Comparison of ENCODE assay signal across 21 cellular contexts in genomic region chr12:3613641-3614180, GRCh38.
"Had no signal": no experiment of that assay in that cellular context is flagged by ENCODE, and none has a peak within 500 bp of the region (broad histone marks: within the 10 kb centered on the region; RNA-seq: fewer than 3 reads in every experiment).

No MANE protein-coding gene starts in this region.

- H3K4me1 Mint-ChIP-seq: endodermal cell had no signal

- H3K36me3 ChIP-seq: colonic mucosa, gastrocnemius medialis, lower lobe of right lung, ovary, right lobe of liver, suprapubic skin had no signal

- H3K4me3 ChIP-seq: colonic mucosa, gastrocnemius medialis, lower lobe of right lung, ovary, right lobe of liver, suprapubic skin had no signal

- ATAC-seq: esophagus mucosa; left ventricle myocardium superior; naive thymus-derived CD8-positive, alpha-beta T cell; right lobe of liver; stimulated activated naive CD8-positive, alpha-beta T cell treated with anti-CD3 and anti-CD28 coated beads, Interleukin-15, amount 100 ng/mL, for 72 hours had no signal

- H3K4me1 ChIP-seq: colonic mucosa, lower lobe of right lung, right lobe of liver, suprapubic skin had no signal

- DNase-seq: caudate nucleus; colonic mucosa; effector CD8-positive, alpha-beta T cell; endodermal cell; foreskin fibroblast; gastrocnemius medialis; head of caudate nucleus; left ventricle myocardium superior; lower lobe of right lung; ovary; retina; right lobe of liver; stimulated activated naive CD4-positive, alpha-beta T cell; stimulated activated naive CD8-positive, alpha-beta T cell treated with anti-CD3 and anti-CD28 coated beads, Interleukin-15, amount 100 ng/mL, for 72 hours; trophoblast cell had no signal

- H3K27ac ChIP-seq: colonic mucosa, epithelial cell of prostate, gastrocnemius medialis, lower lobe of right lung, ovary, right lobe of liver, suprapubic skin had no signal

- H3K27me3 ChIP-seq: colonic mucosa, gastrocnemius medialis, ovary, right lobe of liver, suprapubic skin had no signal

- H3K9me3 Mint-ChIP-seq: endodermal cell had no signal

- H3K4me3 Mint-ChIP-seq: dendritic cell treated with granulocyte-macrophage colony-stimulating factor and Interleukin-4, amounts not matched to agents 40 ng/mL and 50 ng/mL, for 4 days; endodermal cell; naive thymus-derived CD8-positive, alpha-beta T cell; neural crest cell; stimulated activated naive CD8-positive, alpha-beta T cell treated with anti-CD3 and anti-CD28 coated beads, Interleukin-15, amount 100 ng/mL, for 72 hours had no signal

- H3K27me3 Mint-ChIP-seq: dendritic cell treated with granulocyte-macrophage colony-stimulating factor and Interleukin-4, amounts not matched to agents 40 ng/mL and 50 ng/mL, for 4 days; naive thymus-derived CD8-positive, alpha-beta T cell; stimulated activated naive CD8-positive, alpha-beta T cell treated with anti-CD3 and anti-CD28 coated beads, Interleukin-15, amount 100 ng/mL, for 72 hours had no signal

- H3K9me3 ChIP-seq: colonic mucosa, gastrocnemius medialis, lower lobe of right lung, ovary, right lobe of liver, suprapubic skin had no signal

- H3K27ac Mint-ChIP-seq: dendritic cell treated with granulocyte-macrophage colony-stimulating factor and Interleukin-4, amounts not matched to agents 40 ng/mL and 50 ng/mL, for 4 days; endodermal cell; stimulated activated naive CD8-positive, alpha-beta T cell treated with anti-CD3 and anti-CD28 coated beads, Interleukin-15, amount 100 ng/mL, for 72 hours had no signal
